Comparison of ENCODE assay signal across 21 cellular contexts in the genomic region with DNA sequence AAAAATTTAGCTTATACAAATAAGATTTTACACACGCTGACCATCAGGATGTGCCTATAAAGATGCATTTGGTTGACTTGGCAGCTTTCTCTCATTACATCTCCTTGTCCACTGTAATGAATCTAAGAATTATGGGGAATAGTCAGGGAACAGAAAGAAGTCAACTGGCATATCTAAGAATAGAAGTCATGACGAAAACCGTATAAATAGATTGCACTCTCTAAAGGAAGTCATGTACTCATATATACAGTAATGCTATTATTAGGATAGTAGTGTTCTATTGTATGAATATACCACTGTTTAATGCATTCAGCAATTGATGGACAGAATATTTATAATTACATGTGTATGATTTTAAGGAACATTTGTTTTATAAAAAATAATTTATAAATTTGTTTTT.
"Had no signal": no experiment of that assay in that cellular context is flagged by ENCODE, and none has a peak within 500 bp of the region (broad histone marks: within the 10 kb centered on the region; RNA-seq: fewer than 3 reads in every experiment).

No MANE protein-coding gene starts in this region.

- H3K27ac ChIP-seq: brain microvascular endothelial cell, cardiac muscle cell, SJCRH30, WERI-Rb-1 had no signal

- H3K27me3 ChIP-seq: brain microvascular endothelial cell, cardiac muscle cell, SJCRH30 had no signal

- H3K9me3 ChIP-seq: SJCRH30 had no signal

- DNase-seq: activated CD4-positive, alpha-beta memory T cell treated with anti-CD3 and anti-CD28 coated beads, Interleukin-2, amount 10 ng/mL, durations not matched to agents 7 days and 5 days; activated CD4-positive, alpha-beta T cell treated with anti-CD3 and anti-CD28 coated beads for 36 hours; activated CD4-positive, alpha-beta T cell treated with anti-CD3 and anti-CD28 coated beads, Interleukin-2, amount 50 U/mL, for 1 hour; activated gamma-delta T cell; activated naive CD4-positive, alpha-beta T cell treated with anti-CD3 and anti-CD28 coated beads for 36 hours; activated T-cell treated with anti-CD3 and anti-CD28 coated beads for 4 hours; activated T-cell treated with anti-CD3 and anti-CD28 coated beads, Interleukin-2, amount 50 U/mL, for 48 hours; amygdala; brain microvascular endothelial cell; MM.1S; NCI-H1105 treated with DMSO at 0.1 percent for 48 hours; NCI-H1436 treated with DMSO at 0.1 percent for 48 hours; NCI-H187; NCI-H2081 treated with DMSO at 0.1 percent for 48 hours; NCI-H446; NCI-H524; SJCRH30; SW 1271; WERI-Rb-1 had no signal

- ATAC-seq: activated CD4-positive, alpha-beta T cell treated with anti-CD3 and anti-CD28 coated beads for 36 hours; activated T-helper 17 cell treated with anti-CD3 and anti-CD28 coated beads, Interleukin-2, amount 50 U/mL, for 72 hours had no signal

- H3K36me3 ChIP-seq: brain microvascular endothelial cell, cardiac muscle cell, SJCRH30, WERI-Rb-1 had no signal

- H3K4me1 ChIP-seq: SJCRH30 had no signal

- H3K4me3 ChIP-seq: cardiac muscle cell, SJCRH30 had no signal
